9 cellular contexts compared by ENCODE assay signal in the genomic region with DNA sequence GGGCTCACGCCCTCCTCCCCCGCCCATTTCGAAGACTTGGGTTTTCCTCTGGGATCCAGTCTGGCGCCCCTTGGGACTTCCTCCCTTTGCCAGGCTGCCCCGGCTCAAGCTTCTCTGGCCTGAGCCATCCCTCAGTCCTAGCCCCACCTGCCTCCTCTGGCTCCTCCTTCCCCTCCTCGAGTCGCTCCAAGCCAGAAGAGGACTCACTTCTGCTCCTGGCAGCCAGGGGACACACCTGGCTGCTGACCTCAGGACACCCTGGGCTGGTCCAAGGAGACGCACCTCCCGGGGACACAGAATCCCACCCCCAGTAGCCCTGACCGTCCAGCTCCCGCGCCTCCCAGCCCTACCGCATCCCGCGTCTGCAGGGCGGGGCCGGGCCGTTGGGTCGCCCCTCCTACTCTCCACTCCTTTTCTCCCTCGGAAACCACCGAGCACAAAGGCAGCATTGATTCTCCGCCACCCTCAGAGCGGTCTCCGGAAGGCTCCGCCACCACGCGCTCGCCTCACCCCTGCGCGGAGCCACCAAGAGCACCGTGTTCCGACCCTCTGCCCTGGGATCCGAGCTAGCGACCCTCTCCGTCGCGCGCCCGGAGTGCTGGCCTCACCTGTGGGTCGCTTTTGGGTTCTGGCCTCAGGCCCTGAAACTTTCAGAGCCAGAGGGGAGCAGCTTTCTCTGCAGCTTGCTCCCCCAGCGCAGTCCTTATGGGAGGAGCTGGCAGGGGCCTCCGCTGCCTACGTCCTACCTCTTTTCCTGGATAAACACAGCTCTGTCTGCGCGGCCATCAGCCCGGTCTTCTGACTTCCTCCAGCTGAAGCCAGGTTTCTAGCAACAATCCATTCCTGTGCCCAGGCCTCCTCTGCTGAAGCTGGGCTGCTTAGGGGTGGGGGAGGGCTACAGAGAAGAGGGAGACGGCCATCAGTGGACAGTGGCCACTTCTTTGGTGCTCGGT. TPM values are rescaled to one million over a fixed set of nuclear protein-coding genes. Genes with fewer than 3 reads are reported as not detected.
DNase-seq lines count a peak whose midpoint lies in the region; ATAC-seq, FAIRE-seq and TF ChIP-seq lines count a peak whose summit lies in the region.
"Had no signal": no experiment of that assay in that cellular context is flagged by ENCODE, and none has a peak within 500 bp of the region (broad histone marks: within the 10 kb centered on the region; RNA-seq: fewer than 3 reads in every experiment).

A gene (minus strand): TSS at position 364 of the 953 bp plus-strand sequence. CDS start 831 bp downstream, outside the sequence.

- FAIRE-seq in frontal cortex (lab: Jason Lieb, UNC), result no peak

- H2AK5ac ChIP-seq in neuronal stem cell (ENCODE audit: low read depth, low read length), result peak within 1 kb of the TSS; percentile 33

- peak within 1 kb of the TSS; percentile 98 for H3K4me2 ChIP-seq in neuronal stem cell (ENCODE audit: insufficient read depth, low read length, poor library complexity, severe bottlenecking)

- H3K27me3 ChIP-seq in neuronal stem cell (ENCODE audit: control insufficient read depth in 3 of 3, insufficient read depth in 3 of 3, low read depth in 1 of 3, low read length in 3 of 3), result peaks cover 22 to 80% (median 42%) of the 10 kb centered on the region in 3 experiments
- H3K27me3 ChIP-seq in thoracic aorta (replicated peaks; ENCODE audit: insufficient read depth), result no peaks in the 10 kb centered on the region
- no peaks in the 10 kb centered on the region for H3K27me3 ChIP-seq in HAP-1 (ENCODE audit: low read depth)

- peak within 1 kb of the TSS; percentile 47 for H3K9ac ChIP-seq in neuronal stem cell (ENCODE audit: low read depth, low read length, poor library complexity)

- H3K79me1 ChIP-seq in neuronal stem cell (ENCODE audit: low read depth, low read length), result no peaks in the 10 kb centered on the region

- no peak for ATAC-seq in thoracic aorta (ENCODE audit: insufficient number of reproducible peaks, low FRiP score, low read depth)

- no peak for TF ChIP-seq CTCF in thoracic aorta (IDR thresholded peaks at IDR 0.05)

- H2BK15ac ChIP-seq in neuronal stem cell (ENCODE audit: low read length), result peak within 1 kb of the TSS; percentile 93

- peak within 1 kb of the TSS; percentile 60 for H2BK12ac ChIP-seq in neuronal stem cell (ENCODE audit: low read length)

- H3K36me3 ChIP-seq in neuronal stem cell (replicated peaks in 1 of 2; ENCODE audit: control insufficient read depth in 2 of 2, insufficient read depth in 2 of 2, low read length in 2 of 2), result no peaks in the 10 kb centered on the region
- H3K36me3 ChIP-seq in thoracic aorta, result no peaks in the 10 kb centered on the region
- no peaks in the 10 kb centered on the region for H3K36me3 ChIP-seq in HAP-1 (replicated peaks)

- peak within 1 kb of the TSS; percentile 43 for H4K8ac ChIP-seq in neuronal stem cell (ENCODE audit: low read depth, low read length)

- peak within 1 kb of the TSS; percentile 87 for H2BK5ac ChIP-seq in neuronal stem cell (ENCODE audit: low read length)

- DNase-seq in NCI-H510A (lab: John Stamatoyannopoulos, UW), result peak; percentile 78
- peak; percentile 66 for DNase-seq in activated T-helper 9 cell treated with anti-CD3 and anti-CD28 coated beads, Interleukin-2, amount 50 U/mL, for 16 hours (ENCODE audit: low read depth)
- peak; percentile 78 to 85 for DNase-seq in frontal cortex (ENCODE audit: low spot score in 2 of 2)
- DNase-seq in neuronal stem cell (ENCODE audit: low spot score), result peak; percentile 53
- no peak for DNase-seq in thoracic aorta (ENCODE audit: low spot score)
- DNase-seq in GOT3 (lab: John Stamatoyannopoulos, UW), result no peak
- no peak for DNase-seq in HAP-1 (ENCODE audit: low spot score in 2 of 2)

- TF ChIP-seq POLR2A in GM19193 (IDR thresholded peaks at IDR 0.05; ENCODE audit: extremely low read depth, insufficient read depth, insufficient read length), result peak; percentile 37

- in situ Hi-C loops in HAP-1 (cut with MboI; ENCODE audit: low sequenced_read_pairs), result no loop called here

- peak within 1 kb of the TSS; percentile 88 for H2AFZ ChIP-seq in neuronal stem cell (ENCODE audit: low read length)

- H3K27ac ChIP-seq in neuronal stem cell (replicated peaks; ENCODE audit: low read length) (no peak within 1 kb of the TSS), thoracic aorta (no peak within 1 kb of the TSS)
- H3K27ac ChIP-seq: SK-N-MC had no signal

- H3K4me3 ChIP-seq in neuronal stem cell (ENCODE audit: low read length in 2 of 2) (peak within 1 kb of the TSS; percentile 27 to 78), thoracic aorta (peak within 1 kb of the TSS; percentile 77), HAP-1 (no peak within 1 kb of the TSS)

- peak within 1 kb of the TSS; percentile 26 for H3K4ac ChIP-seq in neuronal stem cell (ENCODE audit: low read length)

- peaks cover 2 to 6% of the 10 kb centered on the region in 2 donors for H3K9me3 ChIP-seq in neuronal stem cell (replicated peaks in 1 of 2; ENCODE audit: control insufficient read depth in 2 of 2, insufficient read depth in 1 of 2, low read depth in 1 of 2, low read length in 2 of 2)
- no peaks in the 10 kb centered on the region for H3K9me3 ChIP-seq in thoracic aorta
- no peaks in the 10 kb centered on the region; the same call in 1 of the 2 replicates for H3K9me3 ChIP-seq in HAP-1

- H3K4me1 ChIP-seq in neuronal stem cell (ENCODE audit: control insufficient read depth in 2 of 2, insufficient read depth in 1 of 2, low read depth in 1 of 2, low read length in 2 of 2), result peaks cover 3 to 16% of the 10 kb centered on the region in 2 donors
- peaks cover 14 to 30% of the 10 kb centered on the region in 2 donors for H3K4me1 ChIP-seq in thoracic aorta (ENCODE audit: control insufficient read depth in 1 of 2, low read depth in 2 of 2)
- H3K4me1 ChIP-seq in HAP-1, result no peaks in the 10 kb centered on the region

- peak within 1 kb of the TSS; percentile 86 for H3K23ac ChIP-seq in neuronal stem cell (ENCODE audit: low read depth, low read length, poor library complexity)

- no peak within 1 kb of the TSS for H3K14ac ChIP-seq in neuronal stem cell (ENCODE audit: low read length)

- peak within 1 kb of the TSS; percentile 86 for H3K18ac ChIP-seq in neuronal stem cell (ENCODE audit: low read length)

- peak within 1 kb of the TSS; percentile 12 for H4K91ac ChIP-seq in neuronal stem cell (ENCODE audit: low read depth, low read length, poor library complexity)

- no peak within 1 kb of the TSS for H2BK120ac ChIP-seq in neuronal stem cell (ENCODE audit: low read depth, low read length)

- WGBS in neuronal stem cell (ENCODE audit: extremely low coverage in 2 of 2, insufficient read length in 2 of 2, insufficient replicate concordance in 1 of 2), 2 donors, result no CpG with 5 or more reads among the region's 48 CpGs

RNA-seq across cellular contexts. Expression of the gene that starts here (rescaled TPM):
- total RNA-seq in frontal cortex (under 0.01 TPM), thoracic aorta (not detected)
- polyA plus RNA-seq in neuronal stem cell (2013, experiment 1 of 2), result 0.17 TPM
- 0.17 TPM for polyA plus RNA-seq in neuronal stem cell (2013, experiment 2 of 2)

Comparison
In these comparisons a context has a peak if more than half of its experiments do, and no peak if none do; other contexts are left out.
1. Peak in DNase-seq in frontal cortex; RNA of the gene not detected or under 1 TPM.
2. DNase-seq: peak in NCI-H510A (single experiment), activated T-helper 9 cell treated with anti-CD3 and anti-CD28 coated beads, Interleukin-2, amount 50 U/mL, for 16 hours (single experiment) and neuronal stem cell (single experiment); none in thoracic aorta (single experiment), GOT3 (single experiment) and HAP-1 (0 of 2).